8 cellular contexts compared by ENCODE assay signal in the genomic region with DNA sequence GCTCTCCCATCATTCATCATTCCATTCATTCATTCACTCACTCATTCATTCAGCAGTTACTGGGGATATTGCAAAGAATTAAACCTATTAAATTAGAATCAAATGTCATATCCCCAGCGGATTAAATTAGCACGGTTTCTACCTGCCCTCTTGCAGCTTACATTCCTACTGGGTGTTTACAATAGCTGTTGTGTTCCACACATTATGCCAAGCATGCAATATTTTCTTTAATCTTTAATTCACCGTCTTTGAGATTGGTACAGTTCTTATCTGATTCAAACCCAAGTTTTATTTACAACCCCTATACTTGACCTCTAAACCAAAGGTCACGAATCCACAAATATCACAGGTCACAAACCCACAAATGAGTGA. TPM values are rescaled to one million over a fixed set of nuclear protein-coding genes. Genes with fewer than 3 reads are reported as not detected.
DNase-seq lines count a peak whose midpoint lies in the region; ATAC-seq and TF ChIP-seq lines count a peak whose summit lies in the region.

No MANE protein-coding gene starts in this region.

- peaks cover 17% of the 10 kb centered on the region in 2 donors for H3K4me1 Mint-ChIP-seq in natural killer cell

- peak overlapping the region; percentile 73 to 79 for H3K27ac Mint-ChIP-seq in natural killer cell

- H3K4me3 Mint-ChIP-seq in natural killer cell = peak overlapping the region; percentile 97

- no peaks in the 10 kb centered on the region for H3K9me3 ChIP-seq in colonic mucosa

- peak overlapping the region; percentile 10 for H3K27ac ChIP-seq in colonic mucosa

- H3K27me3 Mint-ChIP-seq in natural killer cell (ENCODE audit: low read depth in 2 of 2) = peaks cover 9 to 18% of the 10 kb centered on the region in 2 donors

- no peaks in the 10 kb centered on the region for H3K36me3 Mint-ChIP-seq in natural killer cell

- H3K4me3 ChIP-seq in AG10803 (ENCODE audit: low read length) = peak overlapping the region; percentile 82
- peak overlapping the region; percentile 61 for H3K4me3 ChIP-seq in LNCaP clone FGC (ENCODE audit: low read depth, low read length)
- peak overlapping the region; percentile 55 for H3K4me3 ChIP-seq in colonic mucosa

- peaks cover 4% of the 10 kb centered on the region for H3K4me1 ChIP-seq in colonic mucosa

- intact Hi-C loops in colonic mucosa (cut with DNase I) (no loop called here), natural killer cell (cut with micrococcal nuclease) (loop anchor here (5.0 kb wide), 1 partner anchor 1553 kb away; a partner anchor contains a TSS)

- H3K27me3 ChIP-seq in colonic mucosa = no peaks in the 10 kb centered on the region

- no peaks in the 10 kb centered on the region for H3K36me3 ChIP-seq in colonic mucosa

- no peaks in the 10 kb centered on the region for H3K9me3 Mint-ChIP-seq in natural killer cell

- H3K9ac ChIP-seq in colonic mucosa (ENCODE audit: low read depth in 2 of 2, low read length in 2 of 2) = no peak overlapping the region

- DNase-seq in AG10803 (ENCODE audit: low read depth) (no peak), LNCaP clone FGC (ENCODE audit: low read depth) (no peak), colonic mucosa (no peak), natural killer cell (no peak), AG08395 (ENCODE audit: low spot score) (no peak), KG1 (lab: John Stamatoyannopoulos, UW) (no peak), LoVo (ENCODE audit: low spot score) (no peak)

- ATAC-seq in natural killer cell = no peak
- ATAC-seq in GM18511 (IDR thresholded peaks at IDR 0.05; ENCODE audit: unreplicated experiment) = no peak

- no peak for TF ChIP-seq CTCF in AG10803 (conservative IDR thresholded peaks at IDR 0.05; ENCODE audit: low read length)
- TF ChIP-seq CTCF in LNCaP clone FGC (IDR thresholded peaks at IDR 0.05; ENCODE audit: control insufficient read depth, extremely low read depth, insufficient read depth) = no peak
- no peak for TF ChIP-seq CTCF in colonic mucosa (IDR thresholded peaks at IDR 0.05)
- no peak for TF ChIP-seq CTCF in natural killer cell (IDR thresholded peaks at IDR 0.05)

RNA-seq across cellular contexts. Expression of a gene that starts 0.7 kb away (rescaled TPM):
- total RNA-seq in colonic mucosa (1 to 10 TPM; 5.9 to 9.8 TPM), natural killer cell (1 to 10 TPM; 6.1 to 6.6 (median 6.3) TPM)

RNA-seq across cellular contexts. Expression of a gene that starts 32.6 kb away (rescaled TPM):
- 1 to 10 TPM; 2.0 to 3.4 TPM for total RNA-seq in colonic mucosa
- not detected for total RNA-seq in natural killer cell
